ENCODE assay signal across 2 cellular contexts in genomic region chr15:76376029-76376428, GRCh38.
TF ChIP-seq lines count a peak whose summit lies in the region.

No MANE protein-coding gene starts in this region.

TF ChIP-seq in GM23338, 12 proteins besides CTCF, POLR2A, EP300 and RAD21 (continued from another document):
- peak; percentile 56; the same call in 1 of the 2 replicates for TF ChIP-seq ZNF462 (CRISPR knock-in tag; IDR thresholded peaks at IDR 0.05)
- no peak for TF ChIP-seq CREB1 (CRISPR knock-in tag; IDR thresholded peaks at IDR 0.05; ENCODE audit: low read depth)
- TF ChIP-seq EZH2 (IDR thresholded peaks at IDR 0.05; ENCODE audit: low read depth, unreplicated experiment), result no peak

TF ChIP-seq in Ishikawa, 13 proteins besides CTCF, POLR2A, EP300 and RAD21 (continued from another document):
- no peak for TF ChIP-seq REST (IDR thresholded peaks at IDR 0.05; ENCODE audit: low read depth)
- TF ChIP-seq TCF12 (IDR thresholded peaks at IDR 0.05; ENCODE audit: low read depth), result no peak
- no peak for TF ChIP-seq FOXM1 (IDR thresholded peaks at IDR 0.05; ENCODE audit: borderline replicate concordance, low read depth)
- TF ChIP-seq EGR1 (IDR thresholded peaks at IDR 0.05), result 0 out of 2 replicates have a peak, but pooled peaks have one; percentile 9
- peak; percentile 54; the same call in 1 of the 2 replicates for TF ChIP-seq USF1 (IDR thresholded peaks at IDR 0.05)
- TF ChIP-seq CREB1 (IDR thresholded peaks at IDR 0.05; ENCODE audit: low read depth), result 0 out of 2 replicates have a peak, but pooled peaks have one; percentile 21
- TF ChIP-seq ZBTB7A (IDR thresholded peaks at IDR 0.05; ENCODE audit: low read depth), result no peak
- TF ChIP-seq TEAD4 (IDR thresholded peaks at IDR 0.05), result peak; percentile 71
- peak; percentile 62 for TF ChIP-seq MAX (IDR thresholded peaks at IDR 0.05)
- peak; percentile 93 for TF ChIP-seq NFIC (IDR thresholded peaks at IDR 0.05)
- TF ChIP-seq CEBPB (IDR thresholded peaks at IDR 0.05), result no peak
- TF ChIP-seq YY1 (IDR thresholded peaks at IDR 0.05; ENCODE audit: low read depth), result no peak
